1 cellular context compared by ENCODE assay signal in genomic region chr2:200861617-200862016, GRCh38.
A peak's percentile ranks its signal among the peaks of the same experiment; 100 is the strongest.
TF ChIP-seq lines count a peak whose summit lies in the region.

No MANE protein-coding gene starts in this region.

TF ChIP-seq in HepG2, 621 proteins besides CTCF, POLR2A, EP300 and RAD21:
- no peak for TF ChIP-seq IKZF1 (IDR thresholded peaks at IDR 0.05)
- 0 out of 2 replicates have a peak, but pooled peaks have one; percentile 14 for TF ChIP-seq KMT2A (CRISPR knock-in tag; IDR thresholded peaks at IDR 0.05)
